19 cellular contexts compared by ENCODE assay signal in the genomic region with DNA sequence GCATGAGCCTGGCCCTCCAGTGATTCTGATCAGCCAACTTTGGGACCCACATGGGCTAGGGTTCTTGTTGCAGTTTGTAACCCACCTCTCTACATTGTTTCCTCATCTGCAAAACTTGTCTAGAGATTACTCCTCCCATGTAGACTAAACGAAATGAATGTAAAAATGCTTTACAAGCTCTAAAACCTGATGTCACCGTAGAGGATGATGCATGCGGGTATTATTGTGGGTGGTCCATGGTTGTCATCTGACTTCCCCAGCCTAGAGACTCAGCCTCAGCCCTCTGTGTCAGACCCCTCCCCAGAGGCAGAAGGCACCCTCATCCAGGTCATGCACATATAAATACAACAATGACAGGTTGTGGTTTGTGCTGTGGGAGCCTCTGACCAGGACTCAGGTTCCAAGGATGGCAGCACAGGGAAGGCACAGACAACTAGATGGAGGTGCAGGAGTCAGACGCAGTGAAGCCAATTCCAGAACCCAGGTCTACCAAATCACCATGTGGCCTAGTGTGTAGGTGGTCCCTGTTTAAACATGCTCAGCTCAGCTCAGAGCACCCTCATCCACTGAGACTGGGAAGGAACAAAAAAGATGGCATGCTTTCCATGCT. TPM values are rescaled to one million over a fixed set of nuclear protein-coding genes. Genes with fewer than 3 reads are reported as not detected.
A peak's percentile ranks its signal among the peaks of the same experiment; 100 is the strongest.
DNase-seq lines count a peak whose midpoint lies in the region; ATAC-seq and TF ChIP-seq lines count a peak whose summit lies in the region.
"Had no signal": no experiment of that assay in that cellular context is flagged by ENCODE, and none has a peak within 500 bp of the region (broad histone marks: within the 10 kb centered on the region; RNA-seq: fewer than 3 reads in every experiment).

No MANE protein-coding gene starts in this region.

- 97 to 100% methylated on average over 2 to 4 of the region's 4 CpGs for WGBS in endodermal cell (ENCODE audit: insufficient coverage in 1 of 2, insufficient read length in 1 of 2), 2 experiments
- 76% methylated on average over 4 of the region's 4 CpGs for WGBS in SK-N-SH (ENCODE audit: low lambda C conversion rate)

- H3K36me3 Mint-ChIP-seq in endodermal cell (ENCODE audit: low read depth) = no peaks in the 10 kb centered on the region
- H3K36me3 Mint-ChIP-seq: CD14-positive monocyte; CD4-positive, alpha-beta memory T cell had no signal

- TF ChIP-seq CTCF in HEK293 (tag by site-specific recombination; IDR thresholded peaks at IDR 0.05) (no peak), endodermal cell (conservative IDR thresholded peaks at IDR 0.05) (no peak), SK-N-SH (IDR thresholded peaks at IDR 0.05) (no peak)

- H3K9me3 Mint-ChIP-seq in endodermal cell = no peaks in the 10 kb centered on the region
- H3K9me3 Mint-ChIP-seq: CD4-positive, alpha-beta memory T cell; HFFc6 had no signal

- H2AFZ ChIP-seq in SK-N-SH (ENCODE audit: low read depth) = no peak overlapping the region

- POLR2A ChIA-PET in HEK293 (lab: Yijun Ruan, JAX) = interaction anchor here (0.6 kb wide), 1 partner anchor 584 kb away, joined by 3 read pairs; no protein-coding TSS in a partner anchor
- POLR2A ChIA-PET in SK-N-SH (lab: Yijun Ruan, JAX) = no interaction called here

- no peaks in the 10 kb centered on the region for H3K9me2 ChIP-seq in SK-N-SH

- TF ChIP-seq EP300 in SK-N-SH (IDR thresholded peaks at IDR 0.05; ENCODE audit: borderline replicate concordance in 1 of 2, low read depth in 1 of 2, low read length in 1 of 2) = no peak

- ATAC-seq in HG02759 (IDR thresholded peaks at IDR 0.05; ENCODE audit: unreplicated experiment) = no peak
- no peak for ATAC-seq in HG02938 (IDR thresholded peaks at IDR 0.05; ENCODE audit: unreplicated experiment)
- ATAC-seq: A549, GM12878 had no signal

- no peak overlapping the region for H3K9ac ChIP-seq in endodermal cell (ENCODE audit: extremely low read depth, low read length, poor library complexity, severe bottlenecking)
- no peak overlapping the region for H3K9ac ChIP-seq in SK-N-SH
- H3K9ac ChIP-seq: BLaER1 had no signal

- H3K9me3 ChIP-seq in HEK293 (ENCODE audit: control insufficient read depth, insufficient read depth, low read depth, low read length) (no peaks in the 10 kb centered on the region), endodermal cell (ENCODE audit: control insufficient read depth, low read length) (no peaks in the 10 kb centered on the region), SK-N-SH (no peaks in the 10 kb centered on the region)
- H3K9me3 ChIP-seq: A549 had no signal

- no peak overlapping the region for H3K4me3 Mint-ChIP-seq in endodermal cell
- H3K4me3 Mint-ChIP-seq: CD14-positive monocyte; CD4-positive, alpha-beta memory T cell; HFFc6 had no signal

- CTCF ChIA-PET in HEK293 (lab: Yijun Ruan, JAX) (interaction anchor here (1.0 kb wide), 1 partner anchor 8 kb away, joined by 4 read pairs; no protein-coding TSS in a partner anchor), SK-N-SH (lab: Yijun Ruan, JAX) (interaction anchor here (1.2 to 1.6 kb wide), 3 partner anchors 11 to 96 kb away, joined by 3 to 10 read pairs (median 6); no protein-coding TSS in a partner anchor)

- H3K4me2 ChIP-seq in SK-N-SH = no peak overlapping the region
- H3K4me2 ChIP-seq: A549, BLaER1 had no signal

- H3K27ac ChIP-seq in HEK293 (ENCODE audit: extremely low read depth, low read depth, low read length) = no peak overlapping the region
- H3K27ac ChIP-seq in endodermal cell (ENCODE audit: low read depth, low read length) = no peak overlapping the region
- H3K27ac ChIP-seq in SK-N-SH (ENCODE audit: low read depth in 2 of 2, low read length in 1 of 2) = no peak overlapping the region
- H3K27ac ChIP-seq: 22Rv1, A549, BLaER1 had no signal

- TF ChIP-seq RAD21 in SK-N-SH (IDR thresholded peaks at IDR 0.05; ENCODE audit: low read length) = no peak

- DNase-seq in AG08396 (ENCODE audit: low spot score) (peak; percentile 3), endodermal cell (no peak), myocyte (ENCODE audit: low read depth) (peak; percentile 79), SK-N-SH (no peak)
- DNase-seq: Calu3; CD4-positive, alpha-beta memory T cell; DMS79 treated with DMSO at 0.1 percent for 48 hours; GF-D8; HCEC 1CT; HFFc6 had no signal

- H3K4me1 Mint-ChIP-seq in endodermal cell = peaks cover 34% of the 10 kb centered on the region

- peak overlapping the region; percentile 69 for H3K27ac Mint-ChIP-seq in endodermal cell
- H3K27ac Mint-ChIP-seq: CD14-positive monocyte; CD4-positive, alpha-beta memory T cell; HFFc6 had no signal

- H3K36me3 ChIP-seq in HEK293 (ENCODE audit: control insufficient read depth in 2 of 2, insufficient read depth in 1 of 2, low read length in 2 of 2) (no peaks in the 10 kb centered on the region), endodermal cell (ENCODE audit: control insufficient read depth, insufficient read depth, low read length) (peaks cover under 1% of the 10 kb centered on the region), SK-N-SH (replicated peaks in 1 of 2; ENCODE audit: control insufficient read depth in 1 of 2, insufficient read depth in 2 of 2, low read length in 1 of 2) (no peaks in the 10 kb centered on the region)

- H3K4me3 ChIP-seq in HEK293 (ENCODE audit: low read depth, low read length) (no peak overlapping the region), endodermal cell (ENCODE audit: low read length) (no peak overlapping the region), SK-N-SH (ENCODE audit: low read depth in 2 of 2, low read length in 1 of 2) (no peak overlapping the region)
- H3K4me3 ChIP-seq: A549, BLaER1, GM12878 had no signal

- no peaks in the 10 kb centered on the region for H3F3A ChIP-seq in SK-N-SH (replicated peaks; ENCODE audit: insufficient read depth)

- H3K4me1 ChIP-seq in HEK293 (ENCODE audit: control insufficient read depth, insufficient read depth, low read length) (no peaks in the 10 kb centered on the region), endodermal cell (ENCODE audit: control insufficient read depth, insufficient read depth, low read length) (peaks cover 16% of the 10 kb centered on the region), SK-N-SH (ENCODE audit: control insufficient read depth in 1 of 2, insufficient read depth in 2 of 2, low read depth in 1 of 2, low read length in 1 of 2) (peaks cover 0 to 11% of the 10 kb centered on the region in 2 experiments; a peak in 1 of 4 replicates)
- H3K4me1 ChIP-seq: A549, BLaER1 had no signal

- H3K79me2 ChIP-seq in SK-N-SH (ENCODE audit: insufficient read depth) = no peaks in the 10 kb centered on the region

- H4K20me1 ChIP-seq in SK-N-SH (ENCODE audit: insufficient read depth) = no peaks in the 10 kb centered on the region

- H3K27me3 Mint-ChIP-seq in endodermal cell (ENCODE audit: insufficient read depth) = peaks cover 6% of the 10 kb centered on the region

- no peaks in the 10 kb centered on the region for H3K27me3 ChIP-seq in endodermal cell (ENCODE audit: control insufficient read depth, insufficient read depth, low read length, poor library complexity, severe bottlenecking)
- H3K27me3 ChIP-seq in SK-N-SH (ENCODE audit: insufficient read depth) = peaks cover 30% of the 10 kb centered on the region

TF ChIP-seq in HEK293, 187 proteins besides CTCF, POLR2A, EP300 and RAD21:
- no peak for TF ChIP-seq ZSCAN16 (tag by site-specific recombination; IDR thresholded peaks at IDR 0.05)
- TF ChIP-seq ZNF600 (tag by site-specific recombination; IDR thresholded peaks at IDR 0.05) = peak; percentile 54; the same call in 1 of the 2 replicates
- no peak for TF ChIP-seq KLF8 (tag by site-specific recombination; IDR thresholded peaks at IDR 0.05)
- no peak for TF ChIP-seq ZNF670 (tag by site-specific recombination; IDR thresholded peaks at IDR 0.05; ENCODE audit: low read depth)

TF ChIP-seq in SK-N-SH, 30 proteins besides CTCF, POLR2A, EP300 and RAD21 (continues in another document):
- TF ChIP-seq YY1 (IDR thresholded peaks at IDR 0.05; ENCODE audit: low read depth) (no peak), GATA2 (CRISPR knock-in tag; IDR thresholded peaks at IDR 0.05) (no peak), POLR2AphosphoS5 (IDR thresholded peaks at IDR 0.05; ENCODE audit: low read depth, low read length) (no peak), EZH2phosphoT487 (IDR thresholded peaks at IDR 0.05; ENCODE audit: borderline replicate concordance, low read depth) (no peak), TEAD4 (IDR thresholded peaks at IDR 0.05; ENCODE audit: borderline replicate concordance, insufficient read depth) (no peak), SIN3A (IDR thresholded peaks at IDR 0.05; ENCODE audit: borderline replicate concordance, low read depth, low read length) (no peak), FOXM1 (IDR thresholded peaks at IDR 0.05; ENCODE audit: low read depth) (no peak), NRF1 (IDR thresholded peaks at IDR 0.05; ENCODE audit: low read depth, low read length) (no peak), MEF2A (IDR thresholded peaks at IDR 0.05; ENCODE audit: borderline replicate concordance, low read depth) (no peak), FOSL2 (IDR thresholded peaks at IDR 0.05; ENCODE audit: borderline replicate concordance, low read depth) (no peak), GABPA (IDR thresholded peaks at IDR 0.05; ENCODE audit: low read depth) (no peak)

RNA-seq across cellular contexts. Expression of gene NODAL, which starts 3.2 kb away (rescaled TPM):
- total RNA-seq in endodermal cell (10 to 100 TPM; 18.2 to 71.0 TPM), myocyte (not detected in 2 replicates)
- polyA plus RNA-seq in endodermal cell (2013, experiment 1 of 2) = 36.1 TPM
- 39.2 TPM for polyA plus RNA-seq in endodermal cell (2013, experiment 2 of 2)
- 0.13 TPM for polyA plus RNA-seq in myocyte (2012)
- polyA plus RNA-seq in SK-N-SH (2012; rRNA removed) = not detected in 2 replicates
- not detected in 2 replicates for polyA plus RNA-seq in SK-N-SH (2012; cell fraction: cytosol; rRNA removed)
- not detected in 2 replicates for polyA plus RNA-seq in SK-N-SH (2012; cell fraction: nucleus; rRNA removed)
- total RNA-seq: Calu3; CD4-positive, alpha-beta memory T cell; GM12878; HFFc6; HT-29 had no signal
- polyA plus RNA-seq: A549, CD14-positive monocyte, GM12878 had no signal

RNA-seq across cellular contexts. Expression of gene PALD1, which starts 33.8 kb away (rescaled TPM):
- total RNA-seq in endodermal cell (10 to 100 TPM; 17.3 to 19.7 TPM), myocyte (0.21 and 0.31 TPM in 2 replicates)
- polyA plus RNA-seq in endodermal cell (2013, experiment 1 of 2) = 12.0 TPM
- polyA plus RNA-seq in endodermal cell (2013, experiment 2 of 2) = 11.6 TPM
- polyA plus RNA-seq in myocyte (2012) = 0.18 TPM
- 0.16 and 0.19 TPM in 2 replicates for polyA plus RNA-seq in SK-N-SH (2012; rRNA removed)
- polyA plus RNA-seq in SK-N-SH (2012; cell fraction: cytosol; rRNA removed) = 0.14 and 0.35 TPM in 2 replicates
- polyA plus RNA-seq in SK-N-SH (2012; cell fraction: nucleus; rRNA removed) = 0.38 and 0.56 TPM in 2 replicates
- total RNA-seq: CD4-positive, alpha-beta memory T cell; HFFc6 had no signal
- polyA plus RNA-seq: CD4-positive, alpha-beta memory T cell had no signal

RNA-seq across cellular contexts. Expression of gene EIF4EBP2, which starts 40.8 kb away (rescaled TPM):
- 100 to 1,000 TPM; 103 to 119 TPM for total RNA-seq in endodermal cell
- polyA plus RNA-seq in endodermal cell (2013, experiment 1 of 2) = 85.9 TPM
- 81.0 TPM for polyA plus RNA-seq in endodermal cell (2013, experiment 2 of 2)
- total RNA-seq in myocyte = 70.7 and 75.3 TPM in 2 replicates
- 40.0 TPM for polyA plus RNA-seq in myocyte (2012)
- polyA plus RNA-seq in SK-N-SH (2012; rRNA removed) = 9.9 and 12.7 TPM in 2 replicates
- 15.5 and 15.7 TPM in 2 replicates for polyA plus RNA-seq in SK-N-SH (2012; cell fraction: cytosol; rRNA removed)
- 5.9 and 9.9 TPM in 2 replicates for polyA plus RNA-seq in SK-N-SH (2012; cell fraction: nucleus; rRNA removed)

Comparison
In these comparisons a context has a peak if more than half of its experiments do, and no peak if none do; other contexts are left out.
1. DNase-seq: peak in AG08396 (single experiment) and myocyte (single experiment); none in endodermal cell (single experiment) and SK-N-SH (single experiment).
2. RNA of gene NODAL, which starts 3.2 kb away (total RNA-seq): 18.2 to 71.0 TPM in endodermal cell; not detected in myocyte; every median in the first group is over 10 times any median in the second.
3. RNA of gene PALD1, which starts 33.8 kb away (total RNA-seq): 17.3 to 19.7 TPM in endodermal cell; 0.21 to 0.31 TPM in myocyte; every median in the first group is over 10 times any median in the second.